In the genomic region with DNA sequence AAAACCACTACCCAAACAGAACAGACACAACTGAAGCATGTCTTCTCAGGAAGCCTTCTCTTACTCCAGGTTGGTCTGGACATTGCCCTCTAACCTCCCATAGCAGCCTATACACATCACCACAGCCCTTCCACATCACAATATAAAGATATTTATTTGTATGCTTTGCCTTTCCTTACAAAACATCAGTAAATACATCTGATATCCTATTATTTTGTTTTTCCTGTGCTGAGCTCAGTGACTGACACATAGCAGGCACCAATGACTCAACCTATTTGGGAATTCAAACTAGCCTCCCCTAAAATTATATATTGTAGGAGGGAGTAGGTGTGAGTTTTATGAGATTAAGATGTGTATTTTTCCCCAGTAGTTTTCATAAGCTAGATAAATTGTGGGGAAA, we compare ENCODE assay signal across 1 cellular context.
TF ChIP-seq lines count a peak whose summit lies in the region.

No MANE protein-coding gene starts in this region.

TF ChIP-seq in K562, 482 proteins besides CTCF, POLR2A, EP300 and RAD21 (continued from another document):
- TF ChIP-seq, protein P1, sequence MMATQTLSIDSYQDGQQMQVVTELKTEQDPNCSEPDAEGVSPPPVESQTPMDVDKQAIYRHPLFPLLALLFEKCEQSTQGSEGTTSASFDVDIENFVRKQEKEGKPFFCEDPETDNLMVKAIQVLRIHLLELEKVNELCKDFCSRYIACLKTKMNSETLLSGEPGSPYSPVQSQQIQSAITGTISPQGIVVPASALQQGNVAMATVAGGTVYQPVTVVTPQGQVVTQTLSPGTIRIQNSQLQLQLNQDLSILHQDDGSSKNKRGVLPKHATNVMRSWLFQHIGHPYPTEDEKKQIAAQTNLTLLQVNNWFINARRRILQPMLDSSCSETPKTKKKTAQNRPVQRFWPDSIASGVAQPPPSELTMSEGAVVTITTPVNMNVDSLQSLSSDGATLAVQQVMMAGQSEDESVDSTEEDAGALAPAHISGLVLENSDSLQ (IDR thresholded peaks at IDR 0.05) = peak; percentile 65
TF ChIP-seq in K562: peak in this region for 2.
